ENCODE assay signal across 8 cellular contexts in the genomic region with DNA sequence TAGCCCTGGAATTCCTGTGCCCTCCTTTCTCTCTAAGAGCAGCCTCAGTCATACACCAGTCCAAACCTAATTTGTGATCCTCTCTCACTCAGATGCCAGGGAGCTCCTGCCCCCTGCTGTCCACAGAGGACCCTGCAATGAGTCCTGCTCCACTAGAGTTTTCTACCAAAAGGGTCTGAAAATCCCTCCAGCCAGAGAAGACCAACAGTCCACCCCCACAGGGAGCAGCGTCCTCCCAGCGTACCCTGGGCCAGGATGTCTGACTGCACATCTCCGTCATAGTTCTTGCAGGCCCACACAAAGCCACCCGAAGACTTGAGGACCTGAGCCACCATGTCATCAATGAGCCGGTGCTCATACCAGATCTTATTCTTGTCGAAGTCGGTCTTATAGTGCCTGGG. TPM values are rescaled to one million over a fixed set of nuclear protein-coding genes. Genes with fewer than 3 reads are reported as not detected.
DNase-seq lines count a peak whose midpoint lies in the region; ATAC-seq and TF ChIP-seq lines count a peak whose summit lies in the region.

No MANE protein-coding gene starts in this region.

- no peaks in the 10 kb centered on the region for H4K20me1 ChIP-seq in HCT116 (ENCODE audit: insufficient read depth)

- no peaks in the 10 kb centered on the region for H3K79me2 ChIP-seq in HCT116 (ENCODE audit: insufficient read depth, low read length)

- BruUV-seq in HCT116 (replicated peaks; lab: Mats Ljungman, UMichigan), result no TSS peak

- RAD21 ChIA-PET in HCT116 (lab: Charles Lee; ENCODE audit: low non-redundant PET in 1 of 2, low total read pairs in 2 of 2, uncharacterized antibody in 2 of 2, unreplicated experiment in 2 of 2), result interaction anchor here (0.6 to 1.5 kb wide), 5 partner anchors 16 to 347 kb away, joined by 3 to 5 read pairs (median 3); no protein-coding TSS in a partner anchor

- ATAC-seq in HCT116 (peak; percentile 85), HG02763 (IDR thresholded peaks at IDR 0.05; ENCODE audit: unreplicated experiment) (no peak)

- H3K36me3 ChIP-seq in HCT116 (ENCODE audit: control insufficient read depth in 1 of 2, insufficient read depth in 2 of 2, low read length in 2 of 2) (peaks cover 0 to 6% of the 10 kb centered on the region in 2 experiments; a peak in 1 of 4 replicates), ascending aorta (peaks cover 31 to 45% of the 10 kb centered on the region in 2 donors), testis (ENCODE audit: low read depth, missing control alignments) (no peaks in the 10 kb centered on the region)

- WGBS in testis, 2 donors, result 69 to 85% methylated on average over 7 of the region's 7 CpGs

- no peak overlapping the region for H3K4me2 ChIP-seq in HCT116 (ENCODE audit: low read length)

- no peak overlapping the region for H2AFZ ChIP-seq in HCT116 (ENCODE audit: low read depth, low read length, poor library complexity, severe bottlenecking)

- peak; percentile 89 for TF ChIP-seq RAD21 in HCT116 (IDR thresholded peaks at IDR 0.05; ENCODE audit: low read depth)

- POLR2A ChIA-PET in HCT116 (lab: Charles Lee), result interaction anchor here (1.0 kb wide), 1 partner anchor 11 kb away, joined by 3 read pairs; no protein-coding TSS in a partner anchor

- TF ChIP-seq CTCF in HCT116 (IDR thresholded peaks at IDR 0.05 in 2 of 3, conservative IDR thresholded peaks at IDR 0.05 in 1 of 3; ENCODE audit: borderline replicate concordance in 1 of 3, insufficient read depth in 1 of 3, low read depth in 2 of 3, low read length in 2 of 3) (peak; percentile 83 to 95 (median 91)), ascending aorta (IDR thresholded peaks at IDR 0.05) (peak; percentile 21 to 57 (median 46)), testis (IDR thresholded peaks at IDR 0.05) (peak in 2 of 3 experiments; percentile 41 to 44)

- in situ Hi-C loops in SK-MEL-5 (cut with HindIII; ENCODE audit: low pct_unique_long_range_greater_than_20kb, low sequenced_read_pairs), result loop anchor here (10.0 kb wide), 1 partner anchor 212 kb away; no protein-coding TSS in a partner anchor

- no peaks in the 10 kb centered on the region for H3K27me3 ChIP-seq in HCT116 (ENCODE audit: insufficient read depth, low read length)
- H3K27me3 ChIP-seq in ascending aorta, result no peaks in the 10 kb centered on the region
- H3K27me3 ChIP-seq in testis, result no peaks in the 10 kb centered on the region

- no peak overlapping the region for H3K9ac ChIP-seq in HCT116 (ENCODE audit: low read length)

- H3K9me3 ChIP-seq in HCT116 (ENCODE audit: control insufficient read depth in 1 of 2, insufficient read depth in 1 of 2, low read depth in 1 of 2, low read length in 2 of 2) (no peaks in the 10 kb centered on the region), ascending aorta (no peaks in the 10 kb centered on the region), testis (no peaks in the 10 kb centered on the region)

- TF ChIP-seq POLR2A in HCT116 (IDR thresholded peaks at IDR 0.05; ENCODE audit: borderline replicate concordance, extremely low read depth, insufficient read depth, insufficient read length), result no peak
- TF ChIP-seq POLR2A in testis (IDR thresholded peaks at IDR 0.05), result no peak

- H3K4me1 ChIP-seq in HCT116 (ENCODE audit: control insufficient read depth in 1 of 2, insufficient read depth in 2 of 2, low read length in 2 of 2) (peaks cover 0 to 13% of the 10 kb centered on the region in 2 experiments; a peak in 2 of 4 replicates), ascending aorta (peaks cover 0 to 5% of the 10 kb centered on the region in 2 donors), testis (no peaks in the 10 kb centered on the region)

- intact Hi-C loops in HCT116 (cut with micrococcal nuclease) (loop anchor here (1.0 to 5.0 kb wide), 3 partner anchors 175 to 347 kb away; a partner anchor contains a TSS), ascending aorta (cut with DNase I) (loop anchor here (5.0 kb wide), 1 partner anchor 325 kb away; no protein-coding TSS in a partner anchor), testis (cut with DNase I; ENCODE audit: low total_unique reads) (no loop called here)

- H3K4me3 ChIP-seq in HCT116 (replicated peaks in 1 of 2; ENCODE audit: low read depth in 1 of 2, low read length in 2 of 2) (no peak overlapping the region), ascending aorta (no peak overlapping the region), testis (no peak overlapping the region)

- no peaks in the 10 kb centered on the region for H3K9me2 ChIP-seq in HCT116 (ENCODE audit: insufficient read depth)

- DNase-seq in COR-L47 (lab: John Stamatoyannopoulos, UW) (peak; percentile 31), HCT116 (ENCODE audit: low read depth, low spot score) (no peak), SK-MEL-5 (ENCODE audit: low read depth, low spot score) (peak; percentile 77), ascending aorta (ENCODE audit: low spot score in 2 of 2) (no peak), left kidney (ENCODE audit: low read depth, low spot score) (peak; percentile 61), testis (no peak), NCI-H187 treated with DMSO at 0.1 percent for 48 hours (lab: John Stamatoyannopoulos, UW) (no peak)

- no peak overlapping the region for H3K27ac ChIP-seq in HCT116 (ENCODE audit: low read depth, low read length)
- no peak overlapping the region for H3K27ac ChIP-seq in ascending aorta
- no peak overlapping the region for H3K27ac ChIP-seq in testis

- CTCF ChIA-PET in HCT116 (lab: Charles Lee), result interaction anchor here (0.7 to 4.3 kb wide), 18 partner anchors 8 to 439 kb away, joined by 3 to 35 read pairs (median 4); a partner anchor contains a TSS

TF ChIP-seq in HCT116, 20 proteins besides CTCF, POLR2A, EP300 and RAD21:
- no peak for TF ChIP-seq YY1 (IDR thresholded peaks at IDR 0.05; ENCODE audit: extremely low read depth, insufficient replicate concordance, low read depth, low read length)
- no peak for TF ChIP-seq SP1 (IDR thresholded peaks at IDR 0.05; ENCODE audit: low read depth)
- TF ChIP-seq, protein P1, sequence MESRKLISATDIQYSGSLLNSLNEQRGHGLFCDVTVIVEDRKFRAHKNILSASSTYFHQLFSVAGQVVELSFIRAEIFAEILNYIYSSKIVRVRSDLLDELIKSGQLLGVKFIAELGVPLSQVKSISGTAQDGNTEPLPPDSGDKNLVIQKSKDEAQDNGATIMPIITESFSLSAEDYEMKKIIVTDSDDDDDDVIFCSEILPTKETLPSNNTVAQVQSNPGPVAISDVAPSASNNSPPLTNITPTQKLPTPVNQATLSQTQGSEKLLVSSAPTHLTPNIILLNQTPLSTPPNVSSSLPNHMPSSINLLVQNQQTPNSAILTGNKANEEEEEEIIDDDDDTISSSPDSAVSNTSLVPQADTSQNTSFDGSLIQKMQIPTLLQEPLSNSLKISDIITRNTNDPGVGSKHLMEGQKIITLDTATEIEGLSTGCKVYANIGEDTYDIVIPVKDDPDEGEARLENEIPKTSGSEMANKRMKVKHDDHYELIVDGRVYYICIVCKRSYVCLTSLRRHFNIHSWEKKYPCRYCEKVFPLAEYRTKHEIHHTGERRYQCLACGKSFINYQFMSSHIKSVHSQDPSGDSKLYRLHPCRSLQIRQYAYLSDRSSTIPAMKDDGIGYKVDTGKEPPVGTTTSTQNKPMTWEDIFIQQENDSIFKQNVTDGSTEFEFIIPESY (IDR thresholded peaks at IDR 0.05; ENCODE audit: extremely low read depth, insufficient replicate concordance, low read length), result no peak
- no peak for TF ChIP-seq SRF (IDR thresholded peaks at IDR 0.05; ENCODE audit: low read depth)
- no peak for TF ChIP-seq TCF7L2 (IDR thresholded peaks at IDR 0.05; ENCODE audit: borderline replicate concordance, extremely low read depth, insufficient read depth, insufficient read length)
- TF ChIP-seq EZH2phosphoT487 (IDR thresholded peaks at IDR 0.05; ENCODE audit: borderline replicate concordance), result no peak
- no peak for TF ChIP-seq FOSL1 (IDR thresholded peaks at IDR 0.05; ENCODE audit: low read depth)
- TF ChIP-seq, protein P2, sequence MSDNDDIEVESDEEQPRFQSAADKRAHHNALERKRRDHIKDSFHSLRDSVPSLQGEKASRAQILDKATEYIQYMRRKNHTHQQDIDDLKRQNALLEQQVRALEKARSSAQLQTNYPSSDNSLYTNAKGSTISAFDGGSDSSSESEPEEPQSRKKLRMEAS (IDR thresholded peaks at IDR 0.05), result no peak

RNA-seq across cellular contexts. Expression of a gene that starts 15.4 kb away (rescaled TPM):
- total RNA-seq in HCT116 (2021; ENCODE audit: unreplicated experiment) (48.1 TPM), ascending aorta (49.7 TPM), testis (10 to 100 TPM; 13.1 to 17.7 TPM)
- 77.3 and 78.9 TPM in 2 replicates for polyA plus RNA-seq in HCT116 (2012)
- 31.3 and 33.3 TPM in 2 replicates for total RNA-seq in SK-MEL-5 (2014; rRNA removed; shearing (Covaris generic))
- 35.2 and 37.5 TPM in 2 replicates for polyA plus RNA-seq in SK-MEL-5 (2015; cell fraction: cytosol; rRNA removed)
- polyA plus RNA-seq in SK-MEL-5 (2015; cell fraction: nucleus; rRNA removed), result 6.8 and 10.9 TPM in 2 replicates
- polyA plus RNA-seq in testis (ENCODE audit: insufficient read depth, low read depth, low replicate concordance), result 23.5 TPM

Comparison
In these comparisons a context has a peak if more than half of its experiments do, and no peak if none do; other contexts are left out.
1. DNase-seq: peak in COR-L47 (single experiment), SK-MEL-5 (single experiment) and left kidney (single experiment); none in HCT116 (single experiment), ascending aorta (0 of 2), testis (single experiment) and NCI-H187 treated with DMSO at 0.1 percent for 48 hours (single experiment).
2. Peak in every context shown above with its lines, with median percentiles within 50 percentile points of each other: CTCF ChIP-seq.